In genomic region chr13:97254809-97255208, GRCh38 we compare ENCODE assay signal across 15 cellular contexts. TPM values are rescaled to one million over a fixed set of nuclear protein-coding genes. Genes with fewer than 3 reads are reported as not detected.
A peak's percentile ranks its signal among the peaks of the same experiment; 100 is the strongest.
DNase-seq lines count a peak whose midpoint lies in the region; ATAC-seq and TF ChIP-seq lines count a peak whose summit lies in the region.
"Had no signal": no experiment of that assay in that cellular context is flagged by ENCODE, and none has a peak within 500 bp of the region (broad histone marks: within the 10 kb centered on the region; RNA-seq: fewer than 3 reads in every experiment).

No MANE protein-coding gene starts in this region.

- ATAC-seq in HCT116 (peak; percentile 65), RWPE2 (ENCODE audit: low read depth) (peak; percentile 81), GM18519 (IDR thresholded peaks at IDR 0.05; ENCODE audit: low FRiP score, unreplicated experiment) (no peak), HG02763 (IDR thresholded peaks at IDR 0.05; ENCODE audit: unreplicated experiment) (no peak)
- no peak for ATAC-seq in CD4-positive, alpha-beta T cell (ENCODE audit: poor library complexity)
- no peak for ATAC-seq in naive thymus-derived CD8-positive, alpha-beta T cell
- ATAC-seq: activated T-cell treated with anti-CD3 and anti-CD28 coated beads, Interleukin-2, amount 50 U/mL, for 4 hours; naive thymus-derived CD4-positive, alpha-beta T cell had no signal

- peaks cover 66% of the 10 kb centered on the region for H3K79me2 ChIP-seq in HCT116 (ENCODE audit: insufficient read depth, low read length)

- H3K36me3 ChIP-seq in HCT116 (ENCODE audit: control insufficient read depth in 1 of 2, insufficient read depth in 2 of 2, low read length in 2 of 2) (no peaks in the 10 kb centered on the region), RWPE2 (ENCODE audit: low read depth) (0 out of 2 replicates have a peak, but pooled peaks cover 5% of the 10 kb centered on the region)

- peak; percentile 93 for DNase-seq in HCT116 (ENCODE audit: low read depth, low spot score)
- no peak for DNase-seq in RWPE2 (ENCODE audit: low spot score)
- DNase-seq in fibroblast of peridontal ligament (ENCODE audit: extremely low read depth): peak; percentile 51
- DNase-seq in CD4-positive, alpha-beta T cell: no peak
- no peak for DNase-seq in naive thymus-derived CD8-positive, alpha-beta T cell
- DNase-seq: activated T-cell treated with anti-CD3 and anti-CD28 coated beads, Interleukin-2, amount 50 U/mL, for 4 hours; GDM1; naive thymus-derived CD4-positive, alpha-beta T cell; NCI-H524 treated with DMSO at 0.1 percent for 48 hours; stimulated activated CD4-positive, alpha-beta T cell treated with anti-CD3 and anti-CD28 coated beads, Interleukin-2, amount 100 ng/mL, for 48 hours had no signal

- H3K4me3 Mint-ChIP-seq in CD4-positive, alpha-beta T cell: no peak overlapping the region
- H3K4me3 Mint-ChIP-seq in naive thymus-derived CD8-positive, alpha-beta T cell: no peak overlapping the region
- H3K4me3 Mint-ChIP-seq: activated T-cell treated with anti-CD3 and anti-CD28 coated beads, Interleukin-2, amount 50 U/mL, for 4 hours; T-helper 1 cell treated with Interleukin-12 subunit alpha and Interleukin-12 subunit beta and Interleukin-4 antibody, amounts not matched to agents 30 μg/mL and 1 μg/mL, for 36 hours had no signal

- H3K9me3 Mint-ChIP-seq in CD4-positive, alpha-beta T cell: no peaks in the 10 kb centered on the region
- H3K9me3 Mint-ChIP-seq in naive thymus-derived CD8-positive, alpha-beta T cell: peaks cover 0 to 1% (median 0%) of the 10 kb centered on the region in 9 donors

- H3K27ac ChIP-seq in HCT116 (ENCODE audit: low read depth, low read length) (peak overlapping the region; percentile 100), RWPE2 (ENCODE audit: poor library complexity, severe bottlenecking) (peak overlapping the region; percentile 81), skin epidermis (peak overlapping the region in 12 of 21 experiments; percentile 17 to 81 (median 57))
- no peak overlapping the region for H3K27ac ChIP-seq in CD4-positive, alpha-beta T cell (ENCODE audit: low read depth, low read length)
- H3K27ac ChIP-seq: KMS-11 had no signal

- H3K27me3 Mint-ChIP-seq in CD4-positive, alpha-beta T cell: no peaks in the 10 kb centered on the region
- no peaks in the 10 kb centered on the region for H3K27me3 Mint-ChIP-seq in naive thymus-derived CD8-positive, alpha-beta T cell
- H3K27me3 Mint-ChIP-seq: naive thymus-derived CD4-positive, alpha-beta T cell had no signal

- H3K4me3 ChIP-seq in HCT116 (replicated peaks in 1 of 2; ENCODE audit: low read depth in 1 of 2, low read length in 2 of 2): peak overlapping the region in 1 of 2 experiments; percentile 34; a peak in 2 of 4 replicates
- H3K4me3 ChIP-seq in RWPE2 (ENCODE audit: severe bottlenecking): no peak overlapping the region
- H3K4me3 ChIP-seq in skin epidermis: no peak overlapping the region

- H3K4me1 ChIP-seq in HCT116 (ENCODE audit: control insufficient read depth in 1 of 2, insufficient read depth in 2 of 2, low read length in 2 of 2) (peaks cover 79 to 87% of the 10 kb centered on the region in 2 experiments), RWPE2 (ENCODE audit: insufficient read depth, poor library complexity, severe bottlenecking) (peaks cover 75% of the 10 kb centered on the region)

- H3K4me2 ChIP-seq in HCT116 (ENCODE audit: low read length): peak overlapping the region; percentile 71
- H3K4me2 ChIP-seq: KMS-11 had no signal

- no peak for TF ChIP-seq RAD21 in HCT116 (IDR thresholded peaks at IDR 0.05; ENCODE audit: low read depth)

- H3K36me3 Mint-ChIP-seq in CD4-positive, alpha-beta T cell (ENCODE audit: low read depth): peaks cover 32% of the 10 kb centered on the region
- H3K36me3 Mint-ChIP-seq in naive thymus-derived CD8-positive, alpha-beta T cell: peaks cover 8 to 23% (median 19%) of the 10 kb centered on the region in 3 donors

- TF ChIP-seq POLR2A in HCT116 (IDR thresholded peaks at IDR 0.05; ENCODE audit: borderline replicate concordance, extremely low read depth, insufficient read depth, insufficient read length): no peak

- TF ChIP-seq CTCF in HCT116 (IDR thresholded peaks at IDR 0.05 in 2 of 3, conservative IDR thresholded peaks at IDR 0.05 in 1 of 3; ENCODE audit: borderline replicate concordance in 1 of 3, insufficient read depth in 1 of 3, low read depth in 2 of 3, low read length in 2 of 3) (no peak), RWPE2 (IDR thresholded peaks at IDR 0.05; ENCODE audit: poor library complexity, severe bottlenecking) (no peak)
- no peak for TF ChIP-seq CTCF in CD4-positive, alpha-beta T cell (IDR thresholded peaks at IDR 0.05)

- CTCF ChIA-PET in HCT116 (lab: Charles Lee): interaction anchor here (0.9 to 1.3 kb wide), 2 partner anchors 145 kb away, joined by 3 to 4 read pairs; no protein-coding TSS in a partner anchor
- CTCF ChIA-PET in CD4-positive, alpha-beta T cell (lab: Charles Lee): interaction anchor here (0.6 kb wide), 1 partner anchor 180 kb away, joined by 3 read pairs; no protein-coding TSS in a partner anchor

- H3K9me2 ChIP-seq in HCT116 (ENCODE audit: insufficient read depth): no peaks in the 10 kb centered on the region

- H3K9ac ChIP-seq in HCT116 (ENCODE audit: low read length): peak overlapping the region; percentile 69
- H3K9ac ChIP-seq: KMS-11 had no signal

- RAD21 ChIA-PET in HCT116 (lab: Charles Lee; ENCODE audit: low non-redundant PET in 1 of 2, low total read pairs in 2 of 2, uncharacterized antibody in 2 of 2, unreplicated experiment in 2 of 2): no interaction called here

- H3K27ac Mint-ChIP-seq in CD4-positive, alpha-beta T cell: no peak overlapping the region
- no peak overlapping the region for H3K27ac Mint-ChIP-seq in naive thymus-derived CD8-positive, alpha-beta T cell
- H3K27ac Mint-ChIP-seq: naive thymus-derived CD4-positive, alpha-beta T cell; T-helper 1 cell treated with Interleukin-12 subunit alpha and Interleukin-12 subunit beta and Interleukin-4 antibody, amounts not matched to agents 30 μg/mL and 1 μg/mL, for 36 hours had no signal

- H2AFZ ChIP-seq in HCT116 (ENCODE audit: low read depth, low read length, poor library complexity, severe bottlenecking): no peak overlapping the region

- POLR2A ChIA-PET in HCT116 (lab: Charles Lee): interaction anchor here (1.0 to 4.8 kb wide), 6 partner anchors 12 to 143 kb away, joined by 3 to 31 read pairs (median 8); partner anchors contain the start of gene MBNL2
- POLR2A ChIA-PET in CD4-positive, alpha-beta T cell (lab: Charles Lee): interaction anchor here (0.6 kb wide), 1 partner anchor 31 kb away, joined by 3 read pairs; no protein-coding TSS in a partner anchor
- POLR2A ChIA-PET in naive thymus-derived CD8-positive, alpha-beta T cell (lab: Charles Lee): no interaction called here

- intact Hi-C loops in HCT116 (cut with micrococcal nuclease): loop anchor here (5.0 kb wide), 1 partner anchor 113 kb away; no protein-coding TSS in a partner anchor
- intact Hi-C loops in CD4-positive, alpha-beta T cell (cut with DNase I, micrococcal nuclease): no loop called here

- H3K27me3 ChIP-seq in HCT116 (ENCODE audit: insufficient read depth, low read length): no peaks in the 10 kb centered on the region
- H3K27me3 ChIP-seq in RWPE2 (ENCODE audit: insufficient read depth, poor library complexity, severe bottlenecking): no peaks in the 10 kb centered on the region
- no peaks in the 10 kb centered on the region for H3K27me3 ChIP-seq in CD4-positive, alpha-beta T cell (ENCODE audit: control insufficient read depth, insufficient read depth, low read length)

- peaks cover 68% of the 10 kb centered on the region for H3K4me1 Mint-ChIP-seq in CD4-positive, alpha-beta T cell (ENCODE audit: low read depth)
- peaks cover 22 to 55% (median 49%) of the 10 kb centered on the region in 4 donors for H3K4me1 Mint-ChIP-seq in naive thymus-derived CD8-positive, alpha-beta T cell

- no peaks in the 10 kb centered on the region for H4K20me1 ChIP-seq in HCT116 (ENCODE audit: insufficient read depth)

- no TSS peak for BruUV-seq in HCT116 (replicated peaks; lab: Mats Ljungman, UMichigan)

- H3K9me3 ChIP-seq in HCT116 (ENCODE audit: control insufficient read depth in 1 of 2, insufficient read depth in 1 of 2, low read depth in 1 of 2, low read length in 2 of 2): no peaks in the 10 kb centered on the region
- no peaks in the 10 kb centered on the region for H3K9me3 ChIP-seq in RWPE2 (ENCODE audit: severe bottlenecking)
- H3K9me3 ChIP-seq in CD4-positive, alpha-beta T cell (ENCODE audit: control insufficient read depth, low read length): no peaks in the 10 kb centered on the region

TF ChIP-seq in HCT116, 20 proteins besides CTCF, POLR2A, EP300 and RAD21:
- peak; percentile 58; the same call in 1 of the 2 replicates for TF ChIP-seq POLR2AphosphoS5 (IDR thresholded peaks at IDR 0.05; ENCODE audit: low read depth, low read length)
- TF ChIP-seq TCF7L2 (IDR thresholded peaks at IDR 0.05; ENCODE audit: borderline replicate concordance, extremely low read depth, insufficient read depth, insufficient read length): peak; percentile 11
- no peak for TF ChIP-seq SP1 (IDR thresholded peaks at IDR 0.05; ENCODE audit: low read depth)

RNA-seq across cellular contexts. Expression of gene MBNL2, which starts 32.7 kb away (rescaled TPM):
- total RNA-seq in HCT116 (2021; ENCODE audit: unreplicated experiment): 73.9 TPM
- 40.8 and 43.6 TPM in 2 replicates for polyA plus RNA-seq in HCT116 (2012)
- total RNA-seq in CD4-positive, alpha-beta T cell: 10 to 100 TPM; 35.9 to 36.0 TPM
- 10 to 100 TPM; 31.8 to 35.4 TPM for total RNA-seq in naive thymus-derived CD8-positive, alpha-beta T cell
- 10 to 100 TPM; 12.2 to 14.5 (median 14.5) TPM for polyA plus RNA-seq in naive thymus-derived CD8-positive, alpha-beta T cell

Comparison
In these comparisons a context has a peak if more than half of its experiments do, and no peak if none do; other contexts are left out.
1. ATAC-seq: peak in HCT116 (single experiment) and RWPE2 (single experiment); none in GM18519 (single experiment), HG02763 (single experiment), CD4-positive, alpha-beta T cell (single experiment) and naive thymus-derived CD8-positive, alpha-beta T cell (0 of 2).
2. DNase-seq: peak in HCT116 (single experiment) and fibroblast of peridontal ligament (single experiment); none in RWPE2 (single experiment), CD4-positive, alpha-beta T cell (0 of 10) and naive thymus-derived CD8-positive, alpha-beta T cell (0 of 10).